1 cellular context compared by ENCODE assay signal in the genomic region with DNA sequence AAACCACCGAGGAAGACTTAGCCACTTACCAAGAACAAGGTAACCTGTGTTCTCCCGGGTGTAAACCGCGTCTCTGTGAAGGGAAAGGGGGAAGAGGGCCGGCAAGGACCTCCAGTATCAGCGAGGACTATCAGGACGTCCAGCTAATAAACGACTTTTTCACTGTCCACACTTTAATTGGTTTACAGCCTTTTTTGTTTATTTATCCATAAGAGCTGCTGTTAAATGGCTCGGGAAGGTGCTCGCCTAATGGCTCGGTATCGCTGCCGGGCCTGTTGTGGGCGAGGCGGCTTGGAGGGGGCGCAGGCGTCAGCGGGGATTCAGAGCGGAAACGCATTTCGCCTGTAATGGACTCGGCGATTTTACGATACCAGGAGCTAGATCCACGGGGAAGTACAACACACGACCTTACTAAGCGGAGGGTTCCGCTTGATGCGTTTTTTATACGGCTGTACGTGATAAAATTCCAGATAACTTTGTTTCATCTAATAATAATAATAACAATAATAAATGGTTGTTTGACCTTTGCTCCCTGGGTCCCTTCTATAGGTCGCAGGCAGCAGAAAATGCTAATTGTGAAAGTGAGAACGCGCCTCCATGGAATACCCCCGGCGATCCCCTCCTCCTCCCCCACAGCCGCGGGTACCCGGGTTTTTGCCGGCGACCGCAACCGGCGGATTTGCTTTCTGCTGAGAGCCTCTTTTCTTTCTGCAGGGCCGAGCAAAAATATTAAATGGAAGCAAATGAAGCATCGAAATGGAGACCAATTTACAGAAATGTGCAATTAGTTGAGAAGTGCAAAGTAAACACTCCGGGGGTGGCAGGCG.
TF ChIP-seq lines count a peak whose summit lies in the region.

No MANE protein-coding gene starts in this region.

TF ChIP-seq in HepG2, 621 proteins besides CTCF, POLR2A, EP300 and RAD21:
- TF ChIP-seq HNRNPLL (IDR thresholded peaks at IDR 0.05; ENCODE audit: low read depth, low read length, poor library complexity, severe bottlenecking) (peak; percentile 10), ZNF607 (CRISPR knock-in tag; IDR thresholded peaks at IDR 0.05; ENCODE audit: borderline replicate concordance) (no peak), MTA1 (CRISPR knock-in tag; IDR thresholded peaks at IDR 0.05; ENCODE audit: borderline replicate concordance) (no peak)
